1 cellular context compared by ENCODE assay signal in the genomic region with DNA sequence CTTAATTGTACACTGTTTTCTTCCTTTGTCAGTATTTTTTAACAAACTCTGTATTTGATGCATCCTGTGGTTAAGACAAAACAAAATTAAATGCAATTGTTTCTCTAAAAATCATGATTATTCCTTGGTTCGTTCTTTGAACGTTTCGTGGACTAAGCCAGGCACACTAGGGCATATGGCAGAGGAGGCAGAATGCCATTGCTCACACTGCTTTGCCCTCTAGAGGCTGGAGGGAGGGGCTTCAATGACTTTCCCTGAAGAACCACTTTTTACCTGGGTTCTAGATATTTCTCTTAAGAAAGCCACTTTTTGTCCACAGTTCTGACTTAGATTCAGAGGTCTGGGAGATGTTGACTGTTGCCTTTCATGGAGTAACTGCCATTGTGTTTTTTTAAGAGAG.
TF ChIP-seq lines count a peak whose summit lies in the region.

No MANE protein-coding gene starts in this region.

TF ChIP-seq in endothelial cell of umbilical vein, 7 proteins besides CTCF, POLR2A, EP300 and RAD21:
- no peak for TF ChIP-seq JUN (IDR thresholded peaks at IDR 0.05; ENCODE audit: borderline replicate concordance, insufficient read depth, insufficient read length, low read depth)
